Comparison of ENCODE assay signal across 11 cellular contexts in the genomic region with DNA sequence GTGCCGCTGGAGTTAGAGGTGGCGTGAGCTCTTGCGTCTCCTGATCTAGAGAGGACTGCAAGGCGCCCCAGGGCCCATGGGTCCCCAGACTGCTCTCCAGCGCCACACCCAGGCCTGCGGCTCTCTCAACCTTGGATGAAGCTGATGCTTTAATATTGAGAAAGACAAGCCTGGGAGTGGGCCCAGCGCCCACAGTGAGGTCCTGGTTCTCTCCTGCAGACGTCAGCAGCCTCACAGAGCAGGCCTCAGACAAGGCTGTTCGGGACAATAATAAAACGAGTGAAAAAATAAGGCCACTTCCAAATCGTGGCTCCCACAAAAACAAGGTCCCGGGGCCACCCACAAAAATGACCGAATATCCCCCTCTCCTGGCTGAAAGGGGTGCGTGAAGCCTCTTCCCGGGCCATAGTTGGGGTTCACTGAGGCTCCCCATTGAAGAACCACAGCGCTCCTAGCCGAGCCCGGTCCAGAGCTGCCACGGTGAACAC. TPM values are rescaled to one million over a fixed set of nuclear protein-coding genes. Genes with fewer than 3 reads are reported as not detected.
DNase-seq lines count a peak whose midpoint lies in the region; FAIRE-seq and TF ChIP-seq lines count a peak whose summit lies in the region.
"Had no signal": no experiment of that assay in that cellular context is flagged by ENCODE, and none has a peak within 500 bp of the region (broad histone marks: within the 10 kb centered on the region; RNA-seq: fewer than 3 reads in every experiment).

No MANE protein-coding gene starts in this region.

- no peak overlapping the region for H3K9ac ChIP-seq in kidney (ENCODE audit: low read length in 2 of 2)

- TF ChIP-seq CTCF in DOHH2 (IDR thresholded peaks at IDR 0.05; ENCODE audit: low read depth, low read length, poor library complexity, severe bottlenecking): peak; percentile 52
- TF ChIP-seq CTCF in kidney (IDR thresholded peaks at IDR 0.05; ENCODE audit: borderline replicate concordance, extremely low read depth, insufficient read depth): peak; percentile 11
- TF ChIP-seq CTCF in lower leg skin (IDR thresholded peaks at IDR 0.05): no peak
- peak in 1 of 3 experiments; percentile 19 for TF ChIP-seq CTCF in esophagus muscularis mucosa (IDR thresholded peaks at IDR 0.05)

- peaks cover 3% of the 10 kb centered on the region for H3K27me3 Mint-ChIP-seq in activated CD4-positive, alpha-beta T cell treated with anti-CD3 and anti-CD28 coated beads, Interleukin-2, amount 10 ng/mL, durations not matched to agents 24 days and 14 days
- H3K27me3 Mint-ChIP-seq: activated naive CD8-positive, alpha-beta T cell treated with anti-CD3 and anti-CD28 coated beads for 36 hours had no signal

- H3K36me3 Mint-ChIP-seq in activated CD4-positive, alpha-beta T cell treated with anti-CD3 and anti-CD28 coated beads, Interleukin-2, amount 10 ng/mL, durations not matched to agents 24 days and 14 days (ENCODE audit: low read depth): no peaks in the 10 kb centered on the region
- H3K36me3 Mint-ChIP-seq: activated naive CD8-positive, alpha-beta T cell treated with anti-CD3 and anti-CD28 coated beads for 36 hours had no signal

- H3K4me1 ChIP-seq in DOHH2 (ENCODE audit: control insufficient read depth, low read length) (no peaks in the 10 kb centered on the region), kidney (ENCODE audit: control insufficient read depth in 1 of 2, insufficient read depth in 1 of 2, low read depth in 1 of 2, low read length in 2 of 2) (no peaks in the 10 kb centered on the region), esophagus muscularis mucosa (no peaks in the 10 kb centered on the region)

- no peak for FAIRE-seq in kidney (lab: Jason Lieb, UNC)
- no peak for FAIRE-seq in RCC 7860 (lab: Jason Lieb, UNC)

- no peaks in the 10 kb centered on the region for H3K4me1 Mint-ChIP-seq in activated CD4-positive, alpha-beta T cell treated with anti-CD3 and anti-CD28 coated beads, Interleukin-2, amount 10 ng/mL, durations not matched to agents 24 days and 14 days
- H3K4me1 Mint-ChIP-seq: activated naive CD8-positive, alpha-beta T cell treated with anti-CD3 and anti-CD28 coated beads for 36 hours had no signal

- no peak overlapping the region for H3K4me2 ChIP-seq in DOHH2 (ENCODE audit: low read length)

- H3K27ac ChIP-seq in DOHH2 (ENCODE audit: low read depth, low read length) (no peak overlapping the region), kidney (ENCODE audit: low read depth in 2 of 2, low read length in 2 of 2) (no peak overlapping the region), esophagus muscularis mucosa (replicated peaks in 1 of 4) (no peak overlapping the region)

- WGBS in lower leg skin, 2 donors: 66 to 69% methylated on average over 19 of the region's 19 CpGs
- WGBS in esophagus muscularis mucosa: 74% methylated on average over 19 of the region's 19 CpGs

- H3K36me3 ChIP-seq in DOHH2 (ENCODE audit: control insufficient read depth, low read length): no peaks in the 10 kb centered on the region
- no peaks in the 10 kb centered on the region for H3K36me3 ChIP-seq in kidney (ENCODE audit: control insufficient read depth in 1 of 2, insufficient read depth in 2 of 2, low read length in 2 of 2)
- H3K36me3 ChIP-seq in esophagus muscularis mucosa: no peaks in the 10 kb centered on the region

- H3K27ac Mint-ChIP-seq in activated CD4-positive, alpha-beta T cell treated with anti-CD3 and anti-CD28 coated beads, Interleukin-2, amount 10 ng/mL, durations not matched to agents 24 days and 14 days: no peak overlapping the region
- H3K27ac Mint-ChIP-seq: activated naive CD8-positive, alpha-beta T cell treated with anti-CD3 and anti-CD28 coated beads for 36 hours; T-helper 1 cell treated with Interleukin-12 subunit alpha and Interleukin-12 subunit beta and Interleukin-4 antibody, amounts not matched to agents 30 μg/mL and 1 μg/mL, for 36 hours had no signal

- peak; percentile 71 for DNase-seq in activated CD4-positive, alpha-beta T cell treated with anti-CD3 and anti-CD28 coated beads, Interleukin-2, amount 10 ng/mL, durations not matched to agents 24 days and 14 days
- DNase-seq in kidney: peak; percentile 59
- DNase-seq in lower leg skin (ENCODE audit: low spot score in 2 of 2): no peak
- DNase-seq in RCC 7860 (ENCODE audit: low spot score): no peak
- no peak for DNase-seq in GM19240 (ENCODE audit: insufficient read length, low spot score)
- no peak for DNase-seq in esophagus muscularis mucosa (ENCODE audit: extremely low spot score)
- DNase-seq: activated naive CD8-positive, alpha-beta T cell treated with anti-CD3 and anti-CD28 coated beads for 36 hours; MV-4-11 had no signal

- TF ChIP-seq EP300 in Ishikawa (IDR thresholded peaks at IDR 0.05; ENCODE audit: borderline replicate concordance): no peak
- TF ChIP-seq EP300 in esophagus muscularis mucosa (IDR thresholded peaks at IDR 0.05): no peak

- no peak overlapping the region for H3K4me3 ChIP-seq in DOHH2 (ENCODE audit: low read length)
- no peak overlapping the region for H3K4me3 ChIP-seq in kidney (ENCODE audit: low read length in 2 of 2)
- no peak overlapping the region for H3K4me3 ChIP-seq in lower leg skin (ENCODE audit: low read depth, poor library complexity, severe bottlenecking)
- no peak overlapping the region for H3K4me3 ChIP-seq in esophagus muscularis mucosa

- no peaks in the 10 kb centered on the region for H3K79me2 ChIP-seq in DOHH2 (ENCODE audit: control insufficient read depth, low read length)

- TF ChIP-seq RAD21 in Ishikawa (IDR thresholded peaks at IDR 0.05; ENCODE audit: low read depth): peak; percentile 25; the same call in 1 of the 2 replicates

- intact Hi-C loops in activated CD4-positive, alpha-beta T cell treated with anti-CD3 and anti-CD28 coated beads, Interleukin-2, amount 10 ng/mL, durations not matched to agents 24 days and 14 days (cut with micrococcal nuclease): no loop called here
- intact Hi-C loops in kidney (cut with DNase I): no loop called here
- intact Hi-C loops in lower leg skin (cut with DNase I; ENCODE audit: low total_unique reads): no loop called here
- intact Hi-C loops in esophagus muscularis mucosa (cut with DNase I): no loop called here

- H3K9me3 Mint-ChIP-seq in activated CD4-positive, alpha-beta T cell treated with anti-CD3 and anti-CD28 coated beads, Interleukin-2, amount 10 ng/mL, durations not matched to agents 24 days and 14 days: no peaks in the 10 kb centered on the region
- H3K9me3 Mint-ChIP-seq: activated naive CD8-positive, alpha-beta T cell treated with anti-CD3 and anti-CD28 coated beads for 36 hours; T-helper 1 cell treated with Interleukin-12 subunit alpha and Interleukin-12 subunit beta and Interleukin-4 antibody, amounts not matched to agents 30 μg/mL and 1 μg/mL, for 36 hours had no signal

- no peaks in the 10 kb centered on the region for H3K9me3 ChIP-seq in DOHH2 (ENCODE audit: control insufficient read depth, insufficient read depth, low read length)
- no peaks in the 10 kb centered on the region for H3K9me3 ChIP-seq in kidney (ENCODE audit: control insufficient read depth in 1 of 2, low read length in 2 of 2)
- H3K9me3 ChIP-seq in esophagus muscularis mucosa: no peaks in the 10 kb centered on the region

- no peaks in the 10 kb centered on the region for H3K9me2 ChIP-seq in DOHH2 (replicated peaks; ENCODE audit: control insufficient read depth, low read length)

- H3K27me3 ChIP-seq in DOHH2 (ENCODE audit: control insufficient read depth, low read length) (no peaks in the 10 kb centered on the region), esophagus muscularis mucosa (peaks cover 0 to 24% (median 0%) of the 10 kb centered on the region in 4 donors)

- TF ChIP-seq POLR2A in lower leg skin (IDR thresholded peaks at IDR 0.05) (no peak), esophagus muscularis mucosa (IDR thresholded peaks at IDR 0.05; ENCODE audit: low read depth) (no peak)

- H4K20me1 ChIP-seq in DOHH2 (ENCODE audit: control insufficient read depth, insufficient read depth, low read depth, low read length): no peaks in the 10 kb centered on the region

- no peak overlapping the region for H3K4me3 Mint-ChIP-seq in activated CD4-positive, alpha-beta T cell treated with anti-CD3 and anti-CD28 coated beads, Interleukin-2, amount 10 ng/mL, durations not matched to agents 24 days and 14 days
- H3K4me3 Mint-ChIP-seq: activated naive CD8-positive, alpha-beta T cell treated with anti-CD3 and anti-CD28 coated beads for 36 hours; T-helper 1 cell treated with Interleukin-12 subunit alpha and Interleukin-12 subunit beta and Interleukin-4 antibody, amounts not matched to agents 30 μg/mL and 1 μg/mL, for 36 hours had no signal

- H3F3A ChIP-seq in DOHH2 (ENCODE audit: control insufficient read depth, insufficient read depth): no peaks in the 10 kb centered on the region

TF ChIP-seq in Ishikawa, 13 proteins besides CTCF, POLR2A, EP300 and RAD21 (continues in another document):
- TF ChIP-seq, protein P1, sequence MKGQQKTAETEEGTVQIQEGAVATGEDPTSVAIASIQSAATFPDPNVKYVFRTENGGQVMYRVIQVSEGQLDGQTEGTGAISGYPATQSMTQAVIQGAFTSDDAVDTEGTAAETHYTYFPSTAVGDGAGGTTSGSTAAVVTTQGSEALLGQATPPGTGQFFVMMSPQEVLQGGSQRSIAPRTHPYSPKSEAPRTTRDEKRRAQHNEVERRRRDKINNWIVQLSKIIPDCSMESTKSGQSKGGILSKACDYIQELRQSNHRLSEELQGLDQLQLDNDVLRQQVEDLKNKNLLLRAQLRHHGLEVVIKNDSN (IDR thresholded peaks at IDR 0.05): no peak

RNA-seq across cellular contexts. Expression of a gene that starts 6.0 kb away (rescaled TPM):
- not detected in 2 replicates for total RNA-seq in activated CD4-positive, alpha-beta T cell treated with anti-CD3 and anti-CD28 coated beads, Interleukin-2, amount 10 ng/mL, durations not matched to agents 24 days and 14 days
- total RNA-seq in kidney (not detected), lower leg skin (not detected), esophagus muscularis mucosa (not detected)
- polyA plus RNA-seq in kidney (ENCODE audit: insufficient read depth, low read depth, low replicate concordance): 0.47 TPM
- total RNA-seq: activated naive CD8-positive, alpha-beta T cell treated with anti-CD3 and anti-CD28 coated beads for 36 hours had no signal

RNA-seq across cellular contexts. Expression of a gene that starts 18.0 kb away (rescaled TPM):
- 0.05 TPM in 1 of 2 replicates, not detected in the other for total RNA-seq in activated CD4-positive, alpha-beta T cell treated with anti-CD3 and anti-CD28 coated beads, Interleukin-2, amount 10 ng/mL, durations not matched to agents 24 days and 14 days
- 0.25 TPM for total RNA-seq in kidney
- 0.09 TPM for polyA plus RNA-seq in kidney (ENCODE audit: insufficient read depth, low read depth, low replicate concordance)
- under 1 TPM in 3 of 4 donors, not detected in 1; 0.12 to 0.21 (median 0.19) TPM for total RNA-seq in lower leg skin
- not detected for total RNA-seq in esophagus muscularis mucosa
- total RNA-seq: activated naive CD8-positive, alpha-beta T cell treated with anti-CD3 and anti-CD28 coated beads for 36 hours had no signal

RNA-seq across cellular contexts. Expression of a gene that starts 27.0 kb away (rescaled TPM):
- total RNA-seq in activated CD4-positive, alpha-beta T cell treated with anti-CD3 and anti-CD28 coated beads, Interleukin-2, amount 10 ng/mL, durations not matched to agents 24 days and 14 days: 7.6 and 8.3 TPM in 2 replicates
- 10.2 TPM for total RNA-seq in kidney
- 3.0 TPM for polyA plus RNA-seq in kidney (ENCODE audit: insufficient read depth, low read depth, low replicate concordance)
- total RNA-seq in lower leg skin: 10 to 100 TPM in 2 of 4 donors, 1 to 10 TPM in 2; 4.2 to 11.9 (median 7.8) TPM
- 1 to 10 TPM in 2 of 4 donors, under 1 TPM in 2; 0.42 to 1.7 (median 0.95) TPM for total RNA-seq in esophagus muscularis mucosa

RNA-seq across cellular contexts. Expression of a gene that starts 32.2 kb away (rescaled TPM):
- total RNA-seq in activated CD4-positive, alpha-beta T cell treated with anti-CD3 and anti-CD28 coated beads, Interleukin-2, amount 10 ng/mL, durations not matched to agents 24 days and 14 days: 157 and 162 TPM in 2 replicates
- total RNA-seq in kidney (197 TPM), lower leg skin (100 to 1,000 TPM; 104 to 145 (median 136) TPM), esophagus muscularis mucosa (100 to 1,000 TPM in 1 of 4 donors, 10 to 100 TPM in 3; 61.5 to 109 (median 83.4) TPM)
- 155 TPM for polyA plus RNA-seq in kidney (ENCODE audit: insufficient read depth, low read depth, low replicate concordance)

Comparison
In these comparisons a context has a peak if more than half of its experiments do, and no peak if none do; other contexts are left out.
1. CTCF ChIP-seq: peak in DOHH2 (single experiment) and kidney (single experiment); none in lower leg skin (0 of 3).
2. DNase-seq: peak in activated CD4-positive, alpha-beta T cell treated with anti-CD3 and anti-CD28 coated beads, Interleukin-2, amount 10 ng/mL, durations not matched to agents 24 days and 14 days (single experiment) and kidney (single experiment); none in lower leg skin (0 of 2), RCC 7860 (single experiment), GM19240 (single experiment) and esophagus muscularis mucosa (single experiment).